In the genomic region with DNA sequence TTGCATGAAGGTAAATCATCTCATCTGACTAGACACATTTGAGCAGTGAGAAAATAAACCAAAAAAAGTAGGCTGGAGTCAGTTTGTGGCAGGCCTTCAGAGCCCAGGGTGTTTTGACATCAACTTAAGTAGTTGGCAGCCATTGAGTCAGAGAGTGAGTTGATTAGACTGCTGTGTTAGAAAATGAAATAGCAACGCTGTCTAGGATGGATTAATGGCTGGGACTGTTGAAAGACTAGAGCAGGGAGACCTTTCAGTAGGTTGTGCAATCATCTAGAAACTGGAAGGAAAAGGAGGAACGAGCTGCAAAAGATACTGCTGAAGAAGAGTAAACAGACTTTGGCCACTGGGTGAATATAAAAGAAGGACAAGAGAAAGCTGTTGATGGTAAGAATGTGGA, we compare ENCODE assay signal across 10 cellular contexts. TPM values are rescaled to one million over a fixed set of nuclear protein-coding genes. Genes with fewer than 3 reads are reported as not detected.
A peak's percentile ranks its signal among the peaks of the same experiment; 100 is the strongest.
DNase-seq lines count a peak whose midpoint lies in the region; ATAC-seq and TF ChIP-seq lines count a peak whose summit lies in the region.
"Had no signal": no experiment of that assay in that cellular context is flagged by ENCODE, and none has a peak within 500 bp of the region (broad histone marks: within the 10 kb centered on the region; RNA-seq: fewer than 3 reads in every experiment).

No MANE protein-coding gene starts in this region.

- DNase-seq in AG20443 (ENCODE audit: low spot score) (peak; percentile 53), SIG-M5 (lab: John Stamatoyannopoulos, UW) (peak; percentile 14), foreskin fibroblast (peak; percentile 84 to 85), omental fat pad (ENCODE audit: low spot score) (no peak), left lobe of liver (ENCODE audit: low spot score) (no peak)
- DNase-seq in activated naive CD8-positive, alpha-beta T cell treated with anti-CD3 and anti-CD28 coated beads, Interleukin-2, amount 50 U/mL, for 24 hours, result no peak
- DNase-seq: CD4-positive, CD25-positive, alpha-beta regulatory T cell; effector memory CD8-positive, alpha-beta T cell had no signal

- TF ChIP-seq CTCF in foreskin fibroblast (IDR thresholded peaks at IDR 0.05; ENCODE audit: low read depth, low read length), result no peak
- no peak for TF ChIP-seq CTCF in omental fat pad (IDR thresholded peaks at IDR 0.05)

- ATAC-seq in omental fat pad (ENCODE audit: low FRiP score) (peak; percentile 97), HG02981 (IDR thresholded peaks at IDR 0.05; ENCODE audit: unreplicated experiment) (no peak), left lobe of liver (no peak)
- no peak for ATAC-seq in activated T-helper 17 cell treated with anti-CD3 and anti-CD28 coated beads, Interleukin-2, amount 50 U/mL, for 72 hours (replicated peaks)
- no peak for ATAC-seq in activated naive CD8-positive, alpha-beta T cell treated with anti-CD3 and anti-CD28 coated beads, Interleukin-2, amount 50 U/mL, for 24 hours
- ATAC-seq: effector memory CD8-positive, alpha-beta T cell had no signal

- H3K27ac Mint-ChIP-seq in activated T-helper 17 cell treated with anti-CD3 and anti-CD28 coated beads, Interleukin-2, amount 50 U/mL, for 72 hours, result no peak overlapping the region
- no peak overlapping the region for H3K27ac Mint-ChIP-seq in activated naive CD8-positive, alpha-beta T cell treated with anti-CD3 and anti-CD28 coated beads, Interleukin-2, amount 50 U/mL, for 24 hours
- H3K27ac Mint-ChIP-seq: effector memory CD8-positive, alpha-beta T cell had no signal

- H3K4me3 Mint-ChIP-seq in activated T-helper 17 cell treated with anti-CD3 and anti-CD28 coated beads, Interleukin-2, amount 50 U/mL, for 72 hours, result no peak overlapping the region
- H3K4me3 Mint-ChIP-seq in activated naive CD8-positive, alpha-beta T cell treated with anti-CD3 and anti-CD28 coated beads, Interleukin-2, amount 50 U/mL, for 24 hours, result no peak overlapping the region
- H3K4me3 Mint-ChIP-seq: CD4-positive, CD25-positive, alpha-beta regulatory T cell; effector memory CD8-positive, alpha-beta T cell had no signal

- H3K4me3 ChIP-seq in foreskin fibroblast (ENCODE audit: low read depth in 1 of 2, low read length in 2 of 2), result no peak overlapping the region

- no peaks in the 10 kb centered on the region for H3K36me3 Mint-ChIP-seq in activated T-helper 17 cell treated with anti-CD3 and anti-CD28 coated beads, Interleukin-2, amount 50 U/mL, for 72 hours (ENCODE audit: low read depth)
- H3K36me3 Mint-ChIP-seq in activated naive CD8-positive, alpha-beta T cell treated with anti-CD3 and anti-CD28 coated beads, Interleukin-2, amount 50 U/mL, for 24 hours (ENCODE audit: low read depth), result no peaks in the 10 kb centered on the region
- H3K36me3 Mint-ChIP-seq: CD4-positive, CD25-positive, alpha-beta regulatory T cell had no signal

- H3K9me3 Mint-ChIP-seq in activated T-helper 17 cell treated with anti-CD3 and anti-CD28 coated beads, Interleukin-2, amount 50 U/mL, for 72 hours, result no peaks in the 10 kb centered on the region
- H3K9me3 Mint-ChIP-seq in activated naive CD8-positive, alpha-beta T cell treated with anti-CD3 and anti-CD28 coated beads, Interleukin-2, amount 50 U/mL, for 24 hours, result no peaks in the 10 kb centered on the region
- H3K9me3 Mint-ChIP-seq: effector memory CD8-positive, alpha-beta T cell had no signal

- H3K27me3 Mint-ChIP-seq in activated T-helper 17 cell treated with anti-CD3 and anti-CD28 coated beads, Interleukin-2, amount 50 U/mL, for 72 hours, result no peaks in the 10 kb centered on the region
- peaks cover 9% of the 10 kb centered on the region for H3K27me3 Mint-ChIP-seq in activated naive CD8-positive, alpha-beta T cell treated with anti-CD3 and anti-CD28 coated beads, Interleukin-2, amount 50 U/mL, for 24 hours
- H3K27me3 Mint-ChIP-seq: CD4-positive, CD25-positive, alpha-beta regulatory T cell had no signal

- H3K4me1 Mint-ChIP-seq in activated T-helper 17 cell treated with anti-CD3 and anti-CD28 coated beads, Interleukin-2, amount 50 U/mL, for 72 hours, result no peaks in the 10 kb centered on the region
- no peaks in the 10 kb centered on the region for H3K4me1 Mint-ChIP-seq in activated naive CD8-positive, alpha-beta T cell treated with anti-CD3 and anti-CD28 coated beads, Interleukin-2, amount 50 U/mL, for 24 hours
- H3K4me1 Mint-ChIP-seq: CD4-positive, CD25-positive, alpha-beta regulatory T cell had no signal

RNA-seq across cellular contexts. Expression of a gene that starts 28.6 kb away (rescaled TPM):
- 10 to 100 TPM in 1 of 4 donors, 1 to 10 TPM in 2, under 1 TPM in 1; 0.84 to 15.1 (median 4.7) TPM for total RNA-seq in omental fat pad
- total RNA-seq in activated T-helper 17 cell treated with anti-CD3 and anti-CD28 coated beads, Interleukin-2, amount 50 U/mL, for 72 hours, result not detected
- 0.18 TPM for total RNA-seq in left lobe of liver
- total RNA-seq: CD4-positive, CD25-positive, alpha-beta regulatory T cell had no signal

Comparison
In these comparisons a context has a peak if more than half of its experiments do, and no peak if none do; other contexts are left out.
1. DNase-seq: peak in AG20443 (single experiment), SIG-M5 (single experiment) and foreskin fibroblast (2 of 2); none in omental fat pad (single experiment), activated naive CD8-positive, alpha-beta T cell treated with anti-CD3 and anti-CD28 coated beads, Interleukin-2, amount 50 U/mL, for 24 hours (single experiment) and left lobe of liver (single experiment).